In the genomic region with DNA sequence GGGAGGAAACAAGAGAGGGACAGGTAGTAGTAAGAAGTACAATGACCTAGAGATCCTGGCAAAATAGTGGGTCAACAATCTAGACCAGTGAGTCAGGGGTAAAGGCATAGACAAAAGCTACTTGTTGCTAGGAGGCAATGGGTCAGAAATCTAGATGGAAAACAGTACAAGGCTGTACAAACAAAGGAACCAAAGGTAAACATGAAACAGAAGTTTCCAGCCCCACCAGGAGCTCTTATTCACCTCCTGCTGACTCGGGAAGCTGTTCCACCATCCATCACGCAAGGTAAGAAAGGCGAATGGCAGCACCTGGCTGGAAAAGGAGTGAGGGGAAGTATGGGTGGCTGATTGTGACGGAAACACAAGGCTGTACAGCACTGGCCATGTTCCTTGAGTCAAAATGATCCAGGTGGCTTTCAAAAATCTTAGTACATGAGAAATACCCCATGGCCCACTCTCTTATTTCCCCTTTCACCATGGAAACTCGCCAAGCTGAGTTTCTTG, we compare ENCODE assay signal across 12 cellular contexts.
DNase-seq lines count a peak whose midpoint lies in the region; ATAC-seq and TF ChIP-seq lines count a peak whose summit lies in the region.
"Had no signal": no experiment of that assay in that cellular context is flagged by ENCODE, and none has a peak within 500 bp of the region (broad histone marks: within the 10 kb centered on the region; RNA-seq: fewer than 3 reads in every experiment).

No MANE protein-coding gene starts in this region.

- H3K9ac ChIP-seq in GM23248 (peak overlapping the region; percentile 81), PC-3 (ENCODE audit: low read length) (peak overlapping the region; percentile 98)

- H3F3A ChIP-seq in GM23248 (ENCODE audit: insufficient read depth) (peaks cover 43% of the 10 kb centered on the region), PC-3 (ENCODE audit: low read length, unreplicated experiment) (peaks cover 6% of the 10 kb centered on the region)

- TF ChIP-seq POLR2A in esophagus squamous epithelium (IDR thresholded peaks at IDR 0.05) (no peak), heart left ventricle (IDR thresholded peaks at IDR 0.05) (no peak)

- no peaks in the 10 kb centered on the region for H3K9me2 ChIP-seq in GM23248 (ENCODE audit: insufficient read depth)
- H3K9me2 ChIP-seq in PC-3 (replicated peaks; ENCODE audit: low read length) = no peaks in the 10 kb centered on the region

- H4K20me1 ChIP-seq in GM23248 (ENCODE audit: insufficient read depth) (no peaks in the 10 kb centered on the region), PC-3 (ENCODE audit: low read length) (no peaks in the 10 kb centered on the region)

- TF ChIP-seq CTCF in PC-3 (conservative IDR thresholded peaks at IDR 0.05; ENCODE audit: low read depth, low read length) (no peak), esophagus squamous epithelium (IDR thresholded peaks at IDR 0.05) (no peak), heart left ventricle (IDR thresholded peaks at IDR 0.05) (no peak)
- no peak for TF ChIP-seq CTCF in CD8-positive, alpha-beta T cell (IDR thresholded peaks at IDR 0.05)

- H3K4me1 ChIP-seq in GM23248 (ENCODE audit: insufficient read depth) = peaks cover 54% of the 10 kb centered on the region
- peaks cover 70% of the 10 kb centered on the region for H3K4me1 ChIP-seq in PC-3 (ENCODE audit: insufficient read depth, low read length)
- H3K4me1 ChIP-seq in esophagus squamous epithelium = no peaks in the 10 kb centered on the region
- peaks cover 0 to 17% (median 0%) of the 10 kb centered on the region in 12 donors for H3K4me1 ChIP-seq in heart left ventricle
- no peaks in the 10 kb centered on the region for H3K4me1 ChIP-seq in CD8-positive, alpha-beta T cell (ENCODE audit: insufficient read depth, low read length)
- H3K4me1 ChIP-seq: thyroid gland had no signal

- intact Hi-C loops in PC-3 (cut with micrococcal nuclease) = loop anchor here (1.0 to 5.0 kb wide), 8 partner anchors 13 to 313 kb away; a partner anchor contains a TSS
- intact Hi-C loops in esophagus squamous epithelium (cut with DNase I) = no loop called here
- intact Hi-C loops in heart left ventricle (cut with DNase I) = no loop called here
- intact Hi-C loops in CD8-positive, alpha-beta T cell (cut with DNase I, micrococcal nuclease) = no loop called here

- no peaks in the 10 kb centered on the region for H3K79me2 ChIP-seq in GM23248 (ENCODE audit: insufficient read depth)
- H3K79me2 ChIP-seq in PC-3 (ENCODE audit: low read length) = no peaks in the 10 kb centered on the region

- no peaks in the 10 kb centered on the region for H3K4me1 Mint-ChIP-seq in CD8-positive, alpha-beta T cell (ENCODE audit: low read depth)
- H3K4me1 Mint-ChIP-seq: T-cell had no signal

- WGBS in GM23248 (ENCODE audit: low coverage in 1 of 2, low lambda C conversion rate in 2 of 2, missing lambda C conversion rate in 2 of 2), 2 experiments = 65 to 69% methylated on average over 5 of the region's 5 CpGs
- WGBS in esophagus squamous epithelium, 2 donors = 66 to 74% methylated on average over 5 of the region's 5 CpGs
- 86 to 95% (median 94%) methylated on average over 5 of the region's 5 CpGs for WGBS in heart left ventricle, 4 donors

- ATAC-seq in PC-3 (peak; percentile 80), heart left ventricle (no peak)
- ATAC-seq in CD8-positive, alpha-beta T cell = no peak
- ATAC-seq: T-cell had no signal

- H3K9me3 ChIP-seq in GM23248 (ENCODE audit: low read depth) (no peaks in the 10 kb centered on the region), PC-3 (ENCODE audit: low read length) (no peaks in the 10 kb centered on the region), esophagus squamous epithelium (no peaks in the 10 kb centered on the region), heart left ventricle (no peaks in the 10 kb centered on the region)
- H3K9me3 ChIP-seq in CD8-positive, alpha-beta T cell (ENCODE audit: low read length) = no peaks in the 10 kb centered on the region
- H3K9me3 ChIP-seq: thyroid gland had no signal

- no peaks in the 10 kb centered on the region for H3K36me3 Mint-ChIP-seq in CD8-positive, alpha-beta T cell
- H3K36me3 Mint-ChIP-seq: T-cell had no signal

- CTCF ChIA-PET in PC-3 (lab: Charles Lee) = interaction anchor here (1.2 kb wide), 1 partner anchor 62 kb away, joined by 3 read pairs; no protein-coding TSS in a partner anchor
- CTCF ChIA-PET in CD8-positive, alpha-beta T cell (lab: Charles Lee) = no interaction called here

- POLR2A ChIA-PET in PC-3 (lab: Charles Lee; ENCODE audit: unreplicated experiment) = interaction anchor here (0.6 to 1.7 kb wide), 6 partner anchors 11 to 253 kb away, joined by 3 to 11 read pairs (median 4); a partner anchor contains a TSS
- POLR2A ChIA-PET in CD8-positive, alpha-beta T cell (lab: Charles Lee) = no interaction called here

- H3K27ac ChIP-seq in GM23248 (peak overlapping the region; percentile 98), PC-3 (ENCODE audit: low read length) (peak overlapping the region; percentile 99), esophagus squamous epithelium (peak overlapping the region; percentile 20 to 72 (median 49)), heart left ventricle (peak overlapping the region in 1 of 12 donors; percentile 66)
- no peak overlapping the region for H3K27ac ChIP-seq in CD8-positive, alpha-beta T cell (ENCODE audit: low read depth, low read length)
- H3K27ac ChIP-seq: thyroid gland had no signal

- peaks cover 25% of the 10 kb centered on the region for H3K27me3 Mint-ChIP-seq in CD8-positive, alpha-beta T cell (ENCODE audit: low read depth)

- in situ Hi-C loops in GM23248 (cut with MboI) = no loop called here

- no peaks in the 10 kb centered on the region for H3K27me3 ChIP-seq in GM23248 (replicated peaks; ENCODE audit: insufficient read depth)
- H3K27me3 ChIP-seq in PC-3 (ENCODE audit: low read length) = no peaks in the 10 kb centered on the region
- no peaks in the 10 kb centered on the region for H3K27me3 ChIP-seq in esophagus squamous epithelium
- H3K27me3 ChIP-seq in heart left ventricle = peaks cover 0 to 4% (median 0%) of the 10 kb centered on the region in 9 donors
- H3K27me3 ChIP-seq in CD8-positive, alpha-beta T cell (ENCODE audit: insufficient read depth, low read length) = peaks cover 3% of the 10 kb centered on the region
- H3K27me3 ChIP-seq: thyroid gland had no signal

- H3K4me3 ChIP-seq in GM23248 = peak overlapping the region; percentile 34; the same call in 1 of the 2 replicates
- H3K4me3 ChIP-seq in PC-3 (ENCODE audit: low read length) = peak overlapping the region; percentile 64
- no peak overlapping the region for H3K4me3 ChIP-seq in esophagus squamous epithelium
- H3K4me3 ChIP-seq in heart left ventricle = no peak overlapping the region
- no peak overlapping the region for H3K4me3 ChIP-seq in CD8-positive, alpha-beta T cell (ENCODE audit: low read depth, low read length)
- H3K4me3 ChIP-seq: coronary artery, thyroid gland had no signal

- H3K27ac Mint-ChIP-seq in CD8-positive, alpha-beta T cell = no peak overlapping the region
- H3K27ac Mint-ChIP-seq: T-cell had no signal

- BruUV-seq in PC-3 (replicated peaks; lab: Mats Ljungman, UMichigan) = TSS peak; percentile 93

- H2AFZ ChIP-seq in GM23248 (0 out of 2 replicates have a peak overlapping the region, but pooled peaks have one; percentile 7), PC-3 (ENCODE audit: low read length) (no peak overlapping the region)

- DNase-seq in GM23248 (peak; percentile 71), PC-3 (peak; percentile 97), esophagus squamous epithelium (lab: John Stamatoyannopoulos, UW) (no peak), pulmonary artery endothelial cell (ENCODE audit: low read depth, low spot score) (peak; percentile 99), heart left ventricle (no peak), GDM1 (lab: John Stamatoyannopoulos, UW) (no peak), D341Med (ENCODE audit: low spot score) (no peak)
- DNase-seq in CD8-positive, alpha-beta T cell = no peak
- DNase-seq: NCI-H187, T-cell, thyroid gland had no signal

- no peak overlapping the region for H3K4me3 Mint-ChIP-seq in CD8-positive, alpha-beta T cell
- H3K4me3 Mint-ChIP-seq: T-cell had no signal

- H3K9me3 Mint-ChIP-seq in CD8-positive, alpha-beta T cell = no peaks in the 10 kb centered on the region
- H3K9me3 Mint-ChIP-seq: T-cell had no signal

- H3K4me2 ChIP-seq in GM23248 (ENCODE audit: unreplicated experiment) (peak overlapping the region; percentile 82), PC-3 (ENCODE audit: low read length) (peak overlapping the region; percentile 91)

- H3K36me3 ChIP-seq in GM23248 (ENCODE audit: low read depth) (no peaks in the 10 kb centered on the region), PC-3 (ENCODE audit: low read depth, low read length) (no peaks in the 10 kb centered on the region), esophagus squamous epithelium (no peaks in the 10 kb centered on the region), heart left ventricle (no peaks in the 10 kb centered on the region)
- no peaks in the 10 kb centered on the region for H3K36me3 ChIP-seq in CD8-positive, alpha-beta T cell (ENCODE audit: insufficient read depth, low read length)
- H3K36me3 ChIP-seq: thyroid gland had no signal

Comparison
In these comparisons a context has a peak if more than half of its experiments do, and no peak if none do; other contexts are left out.
1. DNase-seq: peak in GM23248 (single experiment), PC-3 (single experiment) and pulmonary artery endothelial cell (single experiment); none in esophagus squamous epithelium (single experiment), heart left ventricle (0 of 5), CD8-positive, alpha-beta T cell (0 of 7), GDM1 (single experiment) and D341Med (single experiment).
2. H3K4me3 ChIP-seq: peak in GM23248 (single experiment) and PC-3 (single experiment); none in esophagus squamous epithelium (0 of 4), heart left ventricle (0 of 12) and CD8-positive, alpha-beta T cell (single experiment).